In genomic region chr12:56632701-56633464, GRCh38 we compare ENCODE assay signal across 9 cellular contexts. TPM values are rescaled to one million over a fixed set of nuclear protein-coding genes. Genes with fewer than 3 reads are reported as not detected.
DNase-seq lines count a peak whose midpoint lies in the region; ATAC-seq and TF ChIP-seq lines count a peak whose summit lies in the region.
"Had no signal": no experiment of that assay in that cellular context is flagged by ENCODE, and none has a peak within 500 bp of the region (broad histone marks: within the 10 kb centered on the region; RNA-seq: fewer than 3 reads in every experiment).

No MANE protein-coding gene starts in this region.

- POLR2A ChIA-PET in Caco-2 (lab: Charles Lee) (interaction anchor here (0.6 to 1.1 kb wide), 2 partner anchors 21 to 55 kb away, joined by 3 to 5 read pairs; partner anchors contain the start of gene PTGES3), PC-9 (lab: Charles Lee; ENCODE audit: unreplicated experiment) (interaction anchor here (0.6 to 0.8 kb wide), 2 partner anchors 110 to 246 kb away, joined by 4 to 5 read pairs; no protein-coding TSS in a partner anchor)

- CTCF ChIA-PET in Caco-2 (lab: Charles Lee) (no interaction called here), PC-9 (lab: Charles Lee) (no interaction called here)

- H4K12ac ChIP-seq in trophoblast cell (ENCODE audit: low read depth, low read length), result no peak overlapping the region

- no peak overlapping the region for H2AK5ac ChIP-seq in trophoblast cell (ENCODE audit: low read length)

- H3K27ac ChIP-seq in PC-9 (no peak overlapping the region), epithelial cell of prostate (peak overlapping the region; percentile 96), trophoblast cell (ENCODE audit: low read depth, low read length) (no peak overlapping the region)

- TF ChIP-seq CTCF in Caco-2 (IDR thresholded peaks at IDR 0.05; ENCODE audit: insufficient read depth in 1 of 2, low read depth in 1 of 2, low read length in 1 of 2, severe bottlenecking in 1 of 2, unreplicated experiment in 1 of 2) (no peak), PC-9 (conservative IDR thresholded peaks at IDR 0.05) (no peak)

- peak overlapping the region; percentile 100 for H3K4me2 ChIP-seq in PC-9
- peak overlapping the region; percentile 48 for H3K4me2 ChIP-seq in trophoblast cell (ENCODE audit: low read length)

- H3K79me2 ChIP-seq in PC-9 (ENCODE audit: low read depth), result peaks cover 69% of the 10 kb centered on the region
- H3K79me2 ChIP-seq in trophoblast cell (ENCODE audit: control insufficient read depth, insufficient read depth, low read length, poor library complexity), result peaks cover 25% of the 10 kb centered on the region

- H3K9ac ChIP-seq in trophoblast cell (ENCODE audit: low read length), result no peak overlapping the region

- peak overlapping the region; percentile 92 for H3K27ac Mint-ChIP-seq in Caco-2 (ENCODE audit: unreplicated experiment)

- H2AFZ ChIP-seq in PC-9 (no peak overlapping the region), trophoblast cell (ENCODE audit: insufficient read depth, low read length, poor library complexity) (no peak overlapping the region)

- DNase-seq in Caco-2 (no peak), PC-9 (no peak), epithelial cell of prostate (ENCODE audit: low read depth, low spot score) (no peak), trophoblast cell (no peak), GF-D8 (lab: John Stamatoyannopoulos, UW) (no peak), HCEC 1CT (no peak), NCI-H748 treated with DMSO at 0.1 percent for 48 hours (lab: John Stamatoyannopoulos, UW) (no peak)

- peaks cover 67% of the 10 kb centered on the region for H3K36me3 Mint-ChIP-seq in Caco-2 (ENCODE audit: insufficient read depth, unreplicated experiment)

- H3K79me1 ChIP-seq in trophoblast cell (ENCODE audit: low read length), result peaks cover 32% of the 10 kb centered on the region

- H3F3A ChIP-seq in PC-9 (ENCODE audit: insufficient read depth, low read depth), result peaks cover 33% of the 10 kb centered on the region

- H3K14ac ChIP-seq in trophoblast cell (ENCODE audit: low read length), result no peak overlapping the region

- H3K9me3 ChIP-seq in Caco-2 (no peaks in the 10 kb centered on the region), PC-9 (ENCODE audit: insufficient read depth, low read depth) (no peaks in the 10 kb centered on the region), trophoblast cell (ENCODE audit: insufficient read depth, low read depth, low read length) (peaks cover 2% of the 10 kb centered on the region)

- peak overlapping the region; percentile 87 for H3K23ac ChIP-seq in trophoblast cell (ENCODE audit: low read length)

- H3K36me3 ChIP-seq in Caco-2 (ENCODE audit: control insufficient read depth, insufficient read depth, low read length) (no peaks in the 10 kb centered on the region), PC-9 (ENCODE audit: low read depth) (peaks cover 2% of the 10 kb centered on the region), trophoblast cell (ENCODE audit: control insufficient read depth in 1 of 2, insufficient read depth in 2 of 2, low read length in 2 of 2) (peaks cover 1 to 3% of the 10 kb centered on the region in 2 experiments)

- peak overlapping the region; percentile 30 for H2BK12ac ChIP-seq in trophoblast cell (ENCODE audit: low read length)

- H3K4me1 ChIP-seq in Caco-2 (peaks cover 31% of the 10 kb centered on the region), PC-9 (replicated peaks; ENCODE audit: insufficient read depth) (peaks cover 47% of the 10 kb centered on the region), trophoblast cell (ENCODE audit: control insufficient read depth in 1 of 2, insufficient read depth in 2 of 2, low read length in 2 of 2) (peaks cover 13 to 30% of the 10 kb centered on the region in 2 experiments)

- peaks cover 9% of the 10 kb centered on the region for H4K20me1 ChIP-seq in PC-9 (ENCODE audit: insufficient read depth)

- H3K27me3 Mint-ChIP-seq in Caco-2 (ENCODE audit: insufficient read depth, unreplicated experiment), result no peaks in the 10 kb centered on the region

- H4K8ac ChIP-seq in trophoblast cell (ENCODE audit: low read depth, low read length), result no peak overlapping the region

- peaks cover 16% of the 10 kb centered on the region for H3K4me1 Mint-ChIP-seq in Caco-2 (ENCODE audit: low read depth, unreplicated experiment)

- no peaks in the 10 kb centered on the region for H3K9me2 ChIP-seq in PC-9 (ENCODE audit: insufficient read depth)

- no peaks in the 10 kb centered on the region for H3K27me3 ChIP-seq in Caco-2 (replicated peaks; ENCODE audit: control insufficient read depth, insufficient read depth, low read length)
- H3K27me3 ChIP-seq in PC-9 (ENCODE audit: insufficient read depth, low read depth), result no peaks in the 10 kb centered on the region
- no peaks in the 10 kb centered on the region for H3K27me3 ChIP-seq in trophoblast cell (ENCODE audit: insufficient read depth, low read length)

- peak overlapping the region; percentile 65 for H3K4ac ChIP-seq in trophoblast cell (ENCODE audit: low read depth, low read length)

- BruUV-seq in Caco-2 (replicated peaks; lab: Mats Ljungman, UMichigan) (no TSS peak), PC-9 (replicated peaks; lab: Mats Ljungman, UMichigan) (no TSS peak)

- no CpG with 5 or more reads among the region's 3 CpGs for WGBS in trophoblast cell (ENCODE audit: extremely low coverage, insufficient coverage, insufficient read length)

- no peaks in the 10 kb centered on the region for H3K9me3 Mint-ChIP-seq in Caco-2 (ENCODE audit: unreplicated experiment)

- ATAC-seq in GM18858 (IDR thresholded peaks at IDR 0.05; ENCODE audit: unreplicated experiment), result no peak
- ATAC-seq: activated CD4-positive, CD25-positive, alpha-beta regulatory T cell treated with anti-CD3 and anti-CD28 coated beads, Interleukin-2, amount 50 U/mL, for 24 hours had no signal

- peak overlapping the region; percentile 16 for H4K91ac ChIP-seq in trophoblast cell (ENCODE audit: low read depth, low read length)

- peak overlapping the region; percentile 11 for H2BK5ac ChIP-seq in trophoblast cell (ENCODE audit: low read depth, low read length, poor library complexity)

- H3K4me3 ChIP-seq in Caco-2 (ENCODE audit: low read depth, low read length) (no peak overlapping the region), PC-9 (peak overlapping the region; percentile 35; the same call in 1 of the 2 replicates), trophoblast cell (ENCODE audit: low read depth, low read length) (no peak overlapping the region)

- intact Hi-C loops in Caco-2 (cut with micrococcal nuclease; ENCODE audit: unreplicated experiment) (no loop called here), PC-9 (cut with micrococcal nuclease; ENCODE audit: unreplicated experiment) (loop anchor here (10.0 kb wide), 2 partner anchors 372 to 438 kb away; partner anchors contain the start of gene ZBTB39)

- H2BK120ac ChIP-seq in trophoblast cell (ENCODE audit: insufficient read depth, low read length, poor library complexity), result no peak overlapping the region

- H3K4me3 Mint-ChIP-seq in Caco-2 (ENCODE audit: unreplicated experiment), result peak overlapping the region; percentile 98

- no peak overlapping the region for H3K18ac ChIP-seq in trophoblast cell (ENCODE audit: low read length)

RNA-seq across cellular contexts. Expression of gene BAZ2A, which starts 2.8 kb away (rescaled TPM):
- 97.2 and 104 TPM in 2 replicates for total RNA-seq in Caco-2 (2022)
- 99.5 and 115 TPM in 2 replicates for total RNA-seq in PC-9 (2021)
- 129 and 130 TPM in 2 replicates for polyA plus RNA-seq in trophoblast cell (2013)

RNA-seq across cellular contexts. Expression of gene ATP5F1B, which starts 12.9 kb away (rescaled TPM):
- 740 and 781 TPM in 2 replicates for total RNA-seq in Caco-2 (2022)
- 506 and 587 TPM in 2 replicates for total RNA-seq in PC-9 (2021)
- 513 and 514 TPM in 2 replicates for polyA plus RNA-seq in trophoblast cell (2013)

RNA-seq across cellular contexts. Expression of gene PTGES3, which starts 55.2 kb away (rescaled TPM):
- total RNA-seq in Caco-2 (2022), result 241 and 242 TPM in 2 replicates
- total RNA-seq in PC-9 (2021), result 227 and 322 TPM in 2 replicates
- 298 and 301 TPM in 2 replicates for polyA plus RNA-seq in trophoblast cell (2013)
